In genomic region chr19:748274-748598, GRCh38 we compare ENCODE assay signal across 3 cellular contexts.
TF ChIP-seq lines count a peak whose summit lies in the region.

No MANE protein-coding gene starts in this region.

TF ChIP-seq in SK-N-SH, 30 proteins besides CTCF, POLR2A, EP300 and RAD21 (continues in another document):
- TF ChIP-seq EZH2phosphoT487 (IDR thresholded peaks at IDR 0.05; ENCODE audit: borderline replicate concordance, low read depth): no peak
- no peak for TF ChIP-seq REST (IDR thresholded peaks at IDR 0.05; ENCODE audit: low read depth, low read length)
- TF ChIP-seq RFX5 (IDR thresholded peaks at IDR 0.05; ENCODE audit: low read length): no peak
- TF ChIP-seq POLR2AphosphoS5 (IDR thresholded peaks at IDR 0.05; ENCODE audit: low read depth, low read length): no peak
- TF ChIP-seq GATA2 (CRISPR knock-in tag; IDR thresholded peaks at IDR 0.05): no peak
- no peak for TF ChIP-seq USF1 (IDR thresholded peaks at IDR 0.05; ENCODE audit: borderline replicate concordance, low read depth)
- TF ChIP-seq NFIC (IDR thresholded peaks at IDR 0.05; ENCODE audit: borderline replicate concordance): no peak
- TF ChIP-seq FOSL2 (IDR thresholded peaks at IDR 0.05; ENCODE audit: borderline replicate concordance, low read depth): no peak
- TF ChIP-seq ELF1 (IDR thresholded peaks at IDR 0.05): no peak
- no peak for TF ChIP-seq MXI1 (IDR thresholded peaks at IDR 0.05; ENCODE audit: low read depth, low read length)
- TF ChIP-seq FOXJ3 (CRISPR knock-in tag; IDR thresholded peaks at IDR 0.05): no peak
- TF ChIP-seq RCOR1 (IDR thresholded peaks at IDR 0.05; ENCODE audit: low read length): no peak
- TF ChIP-seq PBX3 (IDR thresholded peaks at IDR 0.05): no peak
- no peak for TF ChIP-seq IRF3 (IDR thresholded peaks at IDR 0.05; ENCODE audit: low read depth, low read length)

TF ChIP-seq in SK-N-SH treated with all-trans-retinoic acid at 6 μM for 48 hours, 23 proteins besides CTCF, POLR2A, EP300 and RAD21:
- TF ChIP-seq ZC3H10 (CRISPR knock-in tag; IDR thresholded peaks at IDR 0.05) (no peak), OSR1 (CRISPR knock-in tag; IDR thresholded peaks at IDR 0.05) (no peak), PPARA (CRISPR knock-in tag; IDR thresholded peaks at IDR 0.05; ENCODE audit: borderline replicate concordance) (no peak), BACH2 (CRISPR knock-in tag; IDR thresholded peaks at IDR 0.05; ENCODE audit: borderline replicate concordance) (no peak), ARNTL (CRISPR knock-in tag; IDR thresholded peaks at IDR 0.05; ENCODE audit: borderline replicate concordance, low read depth) (no peak), TSHZ2 (CRISPR knock-in tag; IDR thresholded peaks at IDR 0.05) (no peak), ZNF565 (CRISPR knock-in tag; conservative IDR thresholded peaks at IDR 0.05; ENCODE audit: low read depth) (no peak), ZFP30 (CRISPR knock-in tag; IDR thresholded peaks at IDR 0.05) (no peak), CREB5 (CRISPR knock-in tag; IDR thresholded peaks at IDR 0.05; ENCODE audit: low read depth) (no peak), CSDC2 (CRISPR knock-in tag; IDR thresholded peaks at IDR 0.05) (no peak)

TF ChIP-seq in H1, 55 proteins besides CTCF, POLR2A, EP300 and RAD21:
- TF ChIP-seq YY1 (IDR thresholded peaks at IDR 0.05; ENCODE audit: low read depth, low read length) (no peak), KDM5A (IDR thresholded peaks at IDR 0.05; ENCODE audit: low read length) (no peak), HDAC6 (IDR thresholded peaks at IDR 0.05; ENCODE audit: low read depth, low read length) (no peak)
